Comparison of ENCODE assay signal across 27 cellular contexts in the genomic region with DNA sequence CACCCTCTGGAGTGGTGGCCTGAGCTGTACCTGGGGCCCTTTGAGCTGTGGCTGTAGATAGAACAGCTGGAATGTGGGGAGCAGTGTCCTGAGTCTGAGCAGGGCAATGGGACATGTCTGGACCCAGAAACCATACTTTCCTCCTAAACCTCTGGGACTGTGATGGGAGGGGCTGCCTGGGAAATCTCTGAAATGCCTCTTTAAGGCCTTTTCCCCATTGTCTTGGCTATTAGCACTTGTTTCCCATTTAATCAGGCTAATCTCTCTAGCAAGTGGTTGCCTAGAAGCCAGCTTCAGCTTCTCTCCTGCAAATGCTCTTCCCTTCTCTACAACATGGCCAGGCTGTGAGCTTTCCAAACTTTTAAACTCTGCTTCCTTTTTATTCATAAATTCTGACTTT. TPM values are rescaled to one million over a fixed set of nuclear protein-coding genes. Genes with fewer than 3 reads are reported as not detected.
"Had no signal": no experiment of that assay in that cellular context is flagged by ENCODE, and none has a peak within 500 bp of the region (broad histone marks: within the 10 kb centered on the region; RNA-seq: fewer than 3 reads in every experiment).

No MANE protein-coding gene starts in this region.

- H3K4me1 Mint-ChIP-seq: IgD-negative memory B cell had no signal

- H3K9me3 ChIP-seq: SK-N-SH had no signal

- H3K27ac Mint-ChIP-seq: IgD-negative memory B cell had no signal

- H3K27me3 Mint-ChIP-seq: IgD-negative memory B cell had no signal

- H3K4me3 ChIP-seq: K562 had no signal

- H3K4me2 ChIP-seq: KMS-11, SK-N-SH had no signal

- H3K4me3 Mint-ChIP-seq: IgD-negative memory B cell had no signal

- H3K36me3 Mint-ChIP-seq: IgD-negative memory B cell had no signal

- H3K27ac ChIP-seq: HL-60, KMS-11, RWPE1 had no signal

- DNase-seq: Kasumi-1, MM.1S, NCI-H1092 treated with DMSO at 0.1 percent for 48 hours, NCI-H1436, NCI-H187, NCI-H2029, NCI-H2081 treated with DMSO at 0.1 percent for 48 hours, NCI-H2171, NCI-H226, NCI-H446, NCI-H510A, NCI-H524 treated with DMSO at 0.1 percent for 48 hours, NCI-H69, NCI-H774, PC-3, SHP77, SK-N-SH, SW 1271 had no signal

- H3K9ac ChIP-seq: KMS-11, SK-N-SH had no signal

- ATAC-seq: K562, Panc1, PC-3 had no signal

RNA-seq across cellular contexts. Expression of gene SPATA16, which starts 58.5 kb away (rescaled TPM):
- total RNA-seq: K562, M059J, OCI-LY7, PC-3, SK-MEL-5 had no signal
